ENCODE assay signal across 6 cellular contexts in genomic region chr7:70636169-70636568, GRCh38.
"Had no signal": no experiment of that assay in that cellular context is flagged by ENCODE, and none has a peak within 500 bp of the region (broad histone marks: within the 10 kb centered on the region; RNA-seq: fewer than 3 reads in every experiment).

No MANE protein-coding gene starts in this region.

- H3K4me2 ChIP-seq: GM23338 had no signal

- H2AFZ ChIP-seq: GM23338 had no signal

- H3K9me3 Mint-ChIP-seq: GM23338 had no signal

- H3K9me3 ChIP-seq: HAP-1 had no signal

- H3K4me1 Mint-ChIP-seq: IgD-negative memory B cell had no signal

- H3K36me3 ChIP-seq: HAP-1 had no signal

- ATAC-seq: GM23338, HCT116 had no signal

- H3K4me3 Mint-ChIP-seq: GM23338, HFFc6, IgD-negative memory B cell had no signal

- DNase-seq: H7, HFFc6 had no signal

- H3K27ac Mint-ChIP-seq: GM23338, HFFc6, IgD-negative memory B cell had no signal

- H3K4me3 ChIP-seq: GM23338, HAP-1 had no signal
